Comparison of ENCODE assay signal across 8 cellular contexts in the genomic region with DNA sequence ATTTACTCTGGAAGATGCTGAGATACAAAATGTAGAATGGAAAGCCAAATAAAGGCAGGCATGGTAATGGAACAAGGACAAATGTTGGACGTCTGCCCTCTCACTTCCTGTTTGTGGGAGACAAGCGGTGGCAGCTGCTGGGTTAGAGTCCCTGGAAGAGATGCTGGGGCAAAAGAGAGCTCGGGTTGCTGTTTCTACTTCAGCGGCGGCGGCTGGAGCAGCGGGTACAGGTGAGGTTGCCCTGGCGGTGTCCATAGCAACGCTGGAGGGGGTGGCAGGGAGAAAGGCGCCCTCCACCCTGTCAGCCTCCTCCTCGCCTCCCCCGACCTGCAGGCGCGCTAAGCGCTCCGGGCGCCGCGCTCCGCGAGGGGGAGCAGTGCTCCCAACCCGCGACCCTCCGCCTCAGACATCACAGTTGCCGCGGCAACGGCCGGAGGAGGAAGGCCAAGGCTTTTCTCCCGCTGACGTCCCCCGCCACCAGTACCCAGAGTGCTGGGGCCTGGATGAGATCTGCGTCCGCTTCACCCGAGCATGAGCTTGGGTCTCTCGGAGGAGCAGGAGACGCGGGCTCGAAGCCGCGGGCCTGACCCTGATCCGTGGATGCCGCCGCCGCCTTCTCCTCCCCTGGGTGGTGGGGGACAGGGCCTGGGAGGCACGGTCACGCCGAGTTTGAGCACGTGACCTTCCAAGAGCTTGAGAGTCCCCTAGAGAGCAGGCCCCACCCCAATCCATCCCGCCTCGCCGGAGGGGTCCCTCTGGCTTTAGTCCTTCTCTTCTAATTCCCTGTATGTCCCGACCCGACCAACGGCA.
A peak's percentile ranks its signal among the peaks of the same experiment; 100 is the strongest.
DNase-seq lines count a peak whose midpoint lies in the region; ATAC-seq and TF ChIP-seq lines count a peak whose summit lies in the region.

No MANE protein-coding gene starts in this region.

- H3K36me3 ChIP-seq in H7 (replicated peaks; ENCODE audit: control insufficient read depth, insufficient read depth, low read length) (no peaks in the 10 kb centered on the region), mesenchymal stem cell (ENCODE audit: control insufficient read depth in 1 of 2, insufficient read depth in 2 of 2, low read depth in 1 of 2, low read length in 2 of 2) (no peaks in the 10 kb centered on the region), uterus (no peaks in the 10 kb centered on the region)

- no peak overlapping the region for H2BK12ac ChIP-seq in mesenchymal stem cell (ENCODE audit: low read length in 2 of 2)

- peak overlapping the region; percentile 79 for H3K4me2 ChIP-seq in mesenchymal stem cell (ENCODE audit: low read length, poor library complexity, severe bottlenecking)

- H3K79me1 ChIP-seq in mesenchymal stem cell (replicated peaks; ENCODE audit: low read length, poor library complexity, severe bottlenecking): no peaks in the 10 kb centered on the region

- H3K9ac ChIP-seq in mesenchymal stem cell (ENCODE audit: low read length): peak overlapping the region; percentile 58

- no peaks in the 10 kb centered on the region for H3K36me3 Mint-ChIP-seq in endothelial cell (ENCODE audit: low read depth, unreplicated experiment)
- no peaks in the 10 kb centered on the region for H3K36me3 Mint-ChIP-seq in activated CD4-positive, alpha-beta T cell treated with anti-CD3 and anti-CD28 coated beads, Interleukin-2, amount 10 ng/mL, durations not matched to agents 24 days and 14 days (ENCODE audit: low read depth)

- H2BK5ac ChIP-seq in mesenchymal stem cell (ENCODE audit: low read depth, low read length, poor library complexity, severe bottlenecking): no peak overlapping the region

- H3K9me3 Mint-ChIP-seq in endothelial cell (ENCODE audit: unreplicated experiment): no peaks in the 10 kb centered on the region
- peaks cover 4% of the 10 kb centered on the region for H3K9me3 Mint-ChIP-seq in activated CD4-positive, alpha-beta T cell treated with anti-CD3 and anti-CD28 coated beads, Interleukin-2, amount 10 ng/mL, durations not matched to agents 24 days and 14 days

- intact Hi-C loops in uterus (cut with DNase I; ENCODE audit: low total_unique reads): no loop called here
- intact Hi-C loops in activated CD4-positive, alpha-beta T cell treated with anti-CD3 and anti-CD28 coated beads, Interleukin-2, amount 10 ng/mL, durations not matched to agents 24 days and 14 days (cut with micrococcal nuclease): no loop called here

- WGBS in mesenchymal stem cell: 1% methylated on average over 54 of the region's 54 CpGs

- no peak overlapping the region for H2AK5ac ChIP-seq in mesenchymal stem cell (ENCODE audit: low read length, severe bottlenecking)

- no peak overlapping the region for H2BK120ac ChIP-seq in mesenchymal stem cell (ENCODE audit: low read depth, low read length)

- no peak overlapping the region for H3K18ac ChIP-seq in mesenchymal stem cell (ENCODE audit: low read depth in 1 of 2, low read length in 2 of 2)

- peak overlapping the region; percentile 53 for H3K4me3 ChIP-seq in H7 (ENCODE audit: insufficient read depth, low read depth, low read length)
- H3K4me3 ChIP-seq in mesenchymal stem cell (ENCODE audit: insufficient read depth in 1 of 2, low read depth in 1 of 2, low read length in 2 of 2): peak overlapping the region; percentile 43 to 73
- peak overlapping the region in 1 of 2 donors; percentile 8 for H3K4me3 ChIP-seq in uterus

- peak overlapping the region; percentile 84 for H3K4me3 Mint-ChIP-seq in endothelial cell (ENCODE audit: unreplicated experiment)
- no peak overlapping the region for H3K4me3 Mint-ChIP-seq in activated CD4-positive, alpha-beta T cell treated with anti-CD3 and anti-CD28 coated beads, Interleukin-2, amount 10 ng/mL, durations not matched to agents 24 days and 14 days

- H3K27ac Mint-ChIP-seq in endothelial cell (ENCODE audit: unreplicated experiment): no peak overlapping the region
- no peak overlapping the region for H3K27ac Mint-ChIP-seq in activated CD4-positive, alpha-beta T cell treated with anti-CD3 and anti-CD28 coated beads, Interleukin-2, amount 10 ng/mL, durations not matched to agents 24 days and 14 days

- no peak overlapping the region for H3K23ac ChIP-seq in mesenchymal stem cell (ENCODE audit: low read length in 2 of 2)

- peaks cover 7% of the 10 kb centered on the region for H3K27me3 Mint-ChIP-seq in endothelial cell (ENCODE audit: unreplicated experiment)
- H3K27me3 Mint-ChIP-seq in activated CD4-positive, alpha-beta T cell treated with anti-CD3 and anti-CD28 coated beads, Interleukin-2, amount 10 ng/mL, durations not matched to agents 24 days and 14 days: peaks cover 12% of the 10 kb centered on the region

- no peaks in the 10 kb centered on the region for H3K9me3 ChIP-seq in mesenchymal stem cell (ENCODE audit: control insufficient read depth, low read length)
- no peaks in the 10 kb centered on the region for H3K9me3 ChIP-seq in uterus

- H2BK15ac ChIP-seq in mesenchymal stem cell (ENCODE audit: low read depth, poor library complexity, severe bottlenecking): no peak overlapping the region

- ATAC-seq in GM21528 (IDR thresholded peaks at IDR 0.05; ENCODE audit: low FRiP score, unreplicated experiment) (no peak), HG03097 (IDR thresholded peaks at IDR 0.05; ENCODE audit: low FRiP score, unreplicated experiment) (no peak)

- H3K4ac ChIP-seq in mesenchymal stem cell (ENCODE audit: low read depth in 1 of 2, low read length in 2 of 2): no peak overlapping the region

- H2AFZ ChIP-seq in mesenchymal stem cell (ENCODE audit: low read depth, low read length): peak overlapping the region; percentile 40

- peak overlapping the region in 1 of 2 experiments; percentile 10 for H3K14ac ChIP-seq in mesenchymal stem cell (ENCODE audit: low read length in 2 of 2)

- H4K91ac ChIP-seq in mesenchymal stem cell (ENCODE audit: low read length): no peak overlapping the region

- no peak for TF ChIP-seq POLR2A in uterus (IDR thresholded peaks at IDR 0.05)

- TF ChIP-seq CTCF in endothelial cell (IDR thresholded peaks at IDR 0.05; ENCODE audit: unreplicated experiment) (no peak), uterus (IDR thresholded peaks at IDR 0.05) (no peak)

- H3K4me1 Mint-ChIP-seq in endothelial cell (ENCODE audit: unreplicated experiment): no peaks in the 10 kb centered on the region
- no peaks in the 10 kb centered on the region for H3K4me1 Mint-ChIP-seq in activated CD4-positive, alpha-beta T cell treated with anti-CD3 and anti-CD28 coated beads, Interleukin-2, amount 10 ng/mL, durations not matched to agents 24 days and 14 days

- H3K27me3 ChIP-seq in H7 (ENCODE audit: control insufficient read depth, insufficient read depth, low read length) (peaks cover 21% of the 10 kb centered on the region), mesenchymal stem cell (ENCODE audit: control insufficient read depth in 1 of 2, insufficient read depth in 1 of 2, low read length in 2 of 2) (peaks cover 0 to 29% of the 10 kb centered on the region in 2 experiments), uterus (peaks cover 0 to 7% of the 10 kb centered on the region in 2 donors)

- DNase-seq in H7 (peak; percentile 85), NCI-H446 (lab: John Stamatoyannopoulos, UW) (peak; percentile 21 to 66), endothelial cell (ENCODE audit: low spot score) (peak; percentile 77), mesenchymal stem cell (peak; percentile 34), uterus (peak; percentile 10)
- no peak for DNase-seq in activated CD4-positive, alpha-beta T cell treated with anti-CD3 and anti-CD28 coated beads, Interleukin-2, amount 10 ng/mL, durations not matched to agents 24 days and 14 days

- H3K27ac ChIP-seq in mesenchymal stem cell (ENCODE audit: low read length, poor library complexity, severe bottlenecking) (no peak overlapping the region), uterus (no peak overlapping the region)

- H3K4me1 ChIP-seq in mesenchymal stem cell (ENCODE audit: control insufficient read depth, insufficient read depth, low read depth, low read length): peaks cover 5% of the 10 kb centered on the region
- no peaks in the 10 kb centered on the region for H3K4me1 ChIP-seq in uterus

- no peak overlapping the region for H4K8ac ChIP-seq in mesenchymal stem cell (ENCODE audit: low read length)
